20 cellular contexts compared by ENCODE assay signal in genomic region chr16:7140899-7141298, GRCh38.
"Had no signal": no experiment of that assay in that cellular context is flagged by ENCODE, and none has a peak within 500 bp of the region (broad histone marks: within the 10 kb centered on the region; RNA-seq: fewer than 3 reads in every experiment).

No MANE protein-coding gene starts in this region.

- H3K4me1 ChIP-seq: ascending aorta, colonic mucosa, heart right ventricle, prostate gland, suprapubic skin, upper lobe of left lung had no signal

- H3K36me3 ChIP-seq: ascending aorta, cardiac muscle cell, colonic mucosa, heart right ventricle, prostate gland, suprapubic skin, upper lobe of left lung, WERI-Rb-1 had no signal

- H3K9me3 ChIP-seq: ascending aorta, colonic mucosa, heart right ventricle, mucosa of descending colon, prostate gland, suprapubic skin, upper lobe of left lung had no signal

- DNase-seq: activated CD4-positive, alpha-beta T cell treated with anti-CD3 and anti-CD28 coated beads for 36 hours; activated CD8-positive, alpha-beta memory T cell treated with anti-CD3 and anti-CD28 coated beads, Interleukin-2, amount 50 U/mL, for 48 hours; activated CD8-positive, alpha-beta T cell treated with anti-CD3 and anti-CD28 coated beads for 36 hours; colonic mucosa; effector CD4-positive, alpha-beta T cell; heart right ventricle; left cardiac atrium; mucosa of descending colon; naive thymus-derived CD8-positive, alpha-beta T cell; stimulated activated naive CD4-positive, alpha-beta T cell; T-cell; T1000; upper lobe of left lung; WERI-Rb-1 had no signal

- H3K4me3 ChIP-seq: ascending aorta, cardiac muscle cell, colonic mucosa, heart right ventricle, lung, mucosa of descending colon, prostate gland, suprapubic skin, upper lobe of left lung had no signal

- ATAC-seq: activated CD4-positive, alpha-beta T cell treated with anti-CD3 and anti-CD28 coated beads for 36 hours; activated CD8-positive, alpha-beta T cell treated with anti-CD3 and anti-CD28 coated beads for 36 hours; heart right ventricle; left cardiac atrium; mucosa of descending colon; naive thymus-derived CD8-positive, alpha-beta T cell; sciatic nerve; T-cell had no signal

- H3K27me3 ChIP-seq: ascending aorta, cardiac muscle cell, colonic mucosa, heart right ventricle, suprapubic skin, upper lobe of left lung had no signal

- H3K27ac ChIP-seq: ascending aorta, cardiac muscle cell, colonic mucosa, heart right ventricle, prostate gland, suprapubic skin, upper lobe of left lung, WERI-Rb-1 had no signal
